ENCODE assay signal across 28 cellular contexts in the genomic region with DNA sequence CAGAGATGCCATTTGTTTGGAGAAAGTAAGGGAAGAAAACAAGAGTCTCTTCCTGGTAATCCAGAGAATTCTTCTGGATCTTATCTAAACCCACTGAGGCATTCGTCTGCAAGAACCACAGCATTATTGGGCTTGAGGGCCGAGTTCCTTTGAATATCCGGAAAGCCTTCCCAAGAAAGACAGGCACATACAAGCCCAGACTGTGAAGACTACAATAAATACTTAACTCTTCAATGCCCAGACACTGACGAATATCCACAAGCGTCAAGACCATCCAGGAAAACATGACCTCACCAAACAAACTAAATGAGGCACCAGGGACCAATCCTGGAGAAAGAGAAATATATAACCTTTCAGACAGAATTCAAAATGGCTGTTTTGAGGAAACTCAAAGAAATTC.
"Had no signal": no experiment of that assay in that cellular context is flagged by ENCODE, and none has a peak within 500 bp of the region (broad histone marks: within the 10 kb centered on the region; RNA-seq: fewer than 3 reads in every experiment).

No MANE protein-coding gene starts in this region.

- H3K27ac ChIP-seq: heart left ventricle, left ventricle myocardium inferior, neutrophil, parathyroid adenoma, right atrium auricular region, right lobe of liver, suprapubic skin, thoracic aorta, tibial artery, vagina had no signal

- H2AFZ ChIP-seq: parathyroid adenoma had no signal

- H3K27me3 Mint-ChIP-seq: memory B cell; naive thymus-derived CD4-positive, alpha-beta T cell; natural killer cell treated with Interleukin-12 subunit alpha and Interleukin-12 subunit beta and Interleukin-15 and Interleukin-18, amount 100 ng/mL, for 72 hours; progenitor cell of endocrine pancreas; stimulated activated naive CD8-positive, alpha-beta T cell treated with anti-CD3 and anti-CD28 coated beads, Interleukin-15, Interleukin-2, amounts not matched to agents 100 ng/mL and 50 ng/mL, for 24 hours; type B pancreatic cell had no signal

- H3K4me1 ChIP-seq: heart left ventricle, left ventricle myocardium inferior, parathyroid adenoma, right atrium auricular region, right lobe of liver, suprapubic skin, tibial artery, vagina had no signal

- DNase-seq: heart left ventricle; immature natural killer cell; left ventricle myocardium inferior; midbrain; mucosa of descending colon; naive thymus-derived CD4-positive, alpha-beta T cell; occipital lobe; right lobe of liver; stimulated activated CD4-positive, alpha-beta T cell treated with anti-CD3 and anti-CD28 coated beads, Interleukin-12 subunit alpha, Interleukin-12 subunit beta, amount 100 ng/mL, for 4 hours; stimulated activated CD4-positive, alpha-beta T cell treated with anti-CD3 and anti-CD28 coated beads, Interleukin-15, amount 100 ng/mL, for 24 hours; stimulated activated CD4-positive, alpha-beta T cell treated with anti-CD3 and anti-CD28 coated beads, Interleukin-2, amount 100 ng/mL, for 24 hours; stimulated activated CD4-positive, alpha-beta T cell treated with anti-CD3 and anti-CD28 coated beads, Interleukin-4, amount 100 ng/mL, for 1 hour; stimulated activated naive CD4-positive, alpha-beta T cell; tibial artery had no signal

- H3K27me3 ChIP-seq: heart left ventricle, neutrophil, right atrium auricular region, right lobe of liver, suprapubic skin, tibial artery, vagina had no signal

- H3K9ac ChIP-seq: parathyroid adenoma had no signal

- H3K4me1 Mint-ChIP-seq: immature natural killer cell; memory B cell; neural crest cell; stimulated activated effector memory CD8-positive, alpha-beta T cell treated with anti-CD3 and anti-CD28 coated beads, Interleukin-12 subunit alpha, Interleukin-12 subunit beta, amount 100 ng/mL, for 72 hours had no signal

- H3K4me3 ChIP-seq: heart left ventricle, left ventricle myocardium inferior, lung, mucosa of descending colon, right atrium auricular region, right lobe of liver, suprapubic skin, thoracic aorta, tibial artery, vagina had no signal

- H3K4me3 Mint-ChIP-seq: immature natural killer cell; memory B cell; natural killer cell treated with Interleukin-12 subunit alpha and Interleukin-12 subunit beta and Interleukin-15 and Interleukin-18, amount 100 ng/mL, for 72 hours; neural crest cell; stimulated activated effector memory CD8-positive, alpha-beta T cell treated with anti-CD3 and anti-CD28 coated beads, Interleukin-12 subunit alpha, Interleukin-12 subunit beta, amount 100 ng/mL, for 72 hours; stimulated activated naive CD8-positive, alpha-beta T cell treated with anti-CD3 and anti-CD28 coated beads, Interleukin-15, Interleukin-2, amounts not matched to agents 100 ng/mL and 50 ng/mL, for 24 hours; type B pancreatic cell had no signal

- H3K36me3 ChIP-seq: right lobe of liver, thoracic aorta, vagina had no signal

- H3K27ac Mint-ChIP-seq: immature natural killer cell; naive thymus-derived CD4-positive, alpha-beta T cell; natural killer cell treated with Interleukin-12 subunit alpha and Interleukin-12 subunit beta and Interleukin-15 and Interleukin-18, amount 100 ng/mL, for 72 hours; progenitor cell of endocrine pancreas; stimulated activated effector memory CD8-positive, alpha-beta T cell treated with anti-CD3 and anti-CD28 coated beads, Interleukin-12 subunit alpha, Interleukin-12 subunit beta, amount 100 ng/mL, for 72 hours; stimulated activated naive CD8-positive, alpha-beta T cell treated with anti-CD3 and anti-CD28 coated beads, Interleukin-15, Interleukin-2, amounts not matched to agents 100 ng/mL and 50 ng/mL, for 24 hours; type B pancreatic cell had no signal

- H3K9me3 ChIP-seq: neutrophil, right atrium auricular region, right lobe of liver, suprapubic skin, vagina had no signal
